14 cellular contexts compared by ENCODE assay signal in genomic region chr16:71460246-71460645, GRCh38. TPM values are rescaled to one million over a fixed set of nuclear protein-coding genes. Genes with fewer than 3 reads are reported as not detected.
DNase-seq lines count a peak whose midpoint lies in the region; ATAC-seq, FAIRE-seq and TF ChIP-seq lines count a peak whose summit lies in the region.
"Had no signal": no experiment of that assay in that cellular context is flagged by ENCODE, and none has a peak within 500 bp of the region (broad histone marks: within the 10 kb centered on the region; RNA-seq: fewer than 3 reads in every experiment).

No MANE protein-coding gene starts in this region.

- no peak for TF ChIP-seq POLR2A in prostate gland (IDR thresholded peaks at IDR 0.05)

- H3K36me3 ChIP-seq in prostate gland, result no peaks in the 10 kb centered on the region
- H3K36me3 ChIP-seq: cardiac muscle cell, MG63 had no signal

- peak; percentile 95 for DNase-seq in AG10803 (ENCODE audit: low read depth)
- peak; percentile 37 for DNase-seq in HPDE6-E6E7 (ENCODE audit: extremely low spot score)
- DNase-seq in astrocyte of the hippocampus (ENCODE audit: low read depth, low spot score), result peak; percentile 68
- DNase-seq in lung microvascular endothelial cell (ENCODE audit: low read depth in 2 of 2), result peak; percentile 30 to 72
- no peak for DNase-seq in GM19239 (ENCODE audit: insufficient read length, low spot score)
- no peak for DNase-seq in prostate gland (ENCODE audit: low spot score)
- DNase-seq: activated CD4-positive, CD25-positive, alpha-beta regulatory T cell treated with anti-CD3 and anti-CD28 coated beads, Interleukin-2, amount 50 U/mL, for 72 hours; DMS79; hippocampal formation; MG63 had no signal

- TF ChIP-seq CTCF in AG10803 (conservative IDR thresholded peaks at IDR 0.05; ENCODE audit: low read length) (no peak), prostate gland (IDR thresholded peaks at IDR 0.05) (no peak)

- H3K4me3 ChIP-seq in AG10803 (ENCODE audit: low read length) (peak overlapping the region; percentile 99), prostate gland (no peak overlapping the region)

- H3K27ac ChIP-seq in prostate gland, result no peak overlapping the region
- H3K27ac ChIP-seq: cardiac muscle cell, parathyroid adenoma had no signal

- no peaks in the 10 kb centered on the region for H3K4me1 ChIP-seq in prostate gland (replicated peaks)

- no peaks in the 10 kb centered on the region for H3K27me3 ChIP-seq in prostate gland (replicated peaks; ENCODE audit: insufficient read depth)
- H3K27me3 ChIP-seq: cardiac muscle cell, MG63 had no signal

- no peaks in the 10 kb centered on the region for H3K9me3 ChIP-seq in prostate gland
- H3K9me3 ChIP-seq: MG63 had no signal

- no peak for FAIRE-seq in GM19239 (lab: Jason Lieb, UNC)

- intact Hi-C loops in prostate gland (cut with DNase I), result no loop called here

- WGBS in prostate gland, result 66% methylated on average over 4 of the region's 4 CpGs

- ATAC-seq in GM21381 (IDR thresholded peaks at IDR 0.05; ENCODE audit: unreplicated experiment) (no peak), HG03159 (IDR thresholded peaks at IDR 0.05; ENCODE audit: unreplicated experiment) (no peak)

RNA-seq across cellular contexts. Expression of gene ZNF23, which starts 1.8 kb away (rescaled TPM):
- total RNA-seq in lung microvascular endothelial cell, result 2.8 and 3.8 TPM in 2 replicates
- total RNA-seq in prostate gland, result 1 to 10 TPM; 6.1 to 6.8 TPM

RNA-seq across cellular contexts. Expression of gene TLE7, which starts 18.4 kb away (rescaled TPM):
- total RNA-seq in lung microvascular endothelial cell (not detected in 2 replicates), prostate gland (1 to 10 TPM in 1 of 2 donors, not detected in 1; 3.9 TPM)
- total RNA-seq: cardiac muscle cell had no signal

RNA-seq across cellular contexts. Expression of gene ZNF19, which starts 28.9 kb away (rescaled TPM):
- total RNA-seq in lung microvascular endothelial cell (1.2 and 1.5 TPM in 2 replicates), prostate gland (10 to 100 TPM in 1 of 2 donors, 1 to 10 TPM in 1; 5.3 to 11.5 TPM)

Comparison
In these comparisons a context has a peak if more than half of its experiments do, and no peak if none do; other contexts are left out.
1. DNase-seq: peak in AG10803 (single experiment), HPDE6-E6E7 (single experiment), astrocyte of the hippocampus (single experiment) and lung microvascular endothelial cell (2 of 2); none in GM19239 (single experiment) and prostate gland (single experiment).